In the genomic region with DNA sequence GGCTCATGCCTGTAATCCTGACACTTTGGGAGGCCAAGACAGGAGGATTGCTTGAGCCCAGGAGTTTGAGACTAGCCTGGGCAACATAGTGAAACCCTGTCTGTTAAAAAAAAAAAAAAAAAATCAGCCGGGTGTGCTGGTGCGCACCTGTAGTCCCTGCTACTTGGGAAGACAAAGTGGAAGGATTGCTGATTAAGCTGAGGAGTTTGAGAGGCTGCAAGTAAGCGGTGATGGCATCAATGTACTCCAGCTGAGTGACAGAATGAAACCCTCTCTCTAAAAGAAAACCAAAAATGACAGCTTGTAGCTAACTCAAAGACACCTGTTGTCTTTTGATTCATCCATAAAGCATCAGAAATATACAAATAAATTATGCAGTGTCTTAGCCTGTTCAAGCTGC, we compare ENCODE assay signal across 34 cellular contexts. TPM values are rescaled to one million over a fixed set of nuclear protein-coding genes. Genes with fewer than 3 reads are reported as not detected.
DNase-seq lines count a peak whose midpoint lies in the region; ATAC-seq and TF ChIP-seq lines count a peak whose summit lies in the region.
"Had no signal": no experiment of that assay in that cellular context is flagged by ENCODE, and none has a peak within 500 bp of the region (broad histone marks: within the 10 kb centered on the region; RNA-seq: fewer than 3 reads in every experiment).

No MANE protein-coding gene starts in this region.

- H3K36me3 Mint-ChIP-seq in activated CD8-positive, alpha-beta memory T cell treated with anti-CD3 and anti-CD28 coated beads, Interleukin-2, amount 10 ng/mL, durations not matched to agents 7 days and 5 days, result peaks cover 6% of the 10 kb centered on the region
- H3K36me3 Mint-ChIP-seq in stimulated activated memory B cell treated with anti-CD40 and anti-IgM and Interleukin-4, amounts not matched to agents 10 μg/mL and 1 μg/mL and 100 μg/mL, for 72 hours, result no peaks in the 10 kb centered on the region
- H3K36me3 Mint-ChIP-seq: CD4-positive, CD25-positive, alpha-beta regulatory T cell had no signal

- intact Hi-C loops in spleen (cut with DNase I; ENCODE audit: low total_unique reads), result no loop called here

- peak overlapping the region in 5 of 8 donors; percentile 29 to 56 (median 44) for H3K27ac ChIP-seq in spleen
- H3K27ac ChIP-seq: esophagus muscularis mucosa, HL-60, neural progenitor cell, parathyroid adenoma, right atrium auricular region, stomach, uterus had no signal

- no peak for TF ChIP-seq POLR2A in spleen (IDR thresholded peaks at IDR 0.05)

- H3K4me3 ChIP-seq in spleen, result no peak overlapping the region
- H3K4me3 ChIP-seq: esophagus muscularis mucosa, left lung, MG63, neural progenitor cell, right atrium auricular region, smooth muscle cell, stomach, uterus had no signal

- H3K4me1 ChIP-seq in spleen, result peaks cover 9 to 46% (median 42%) of the 10 kb centered on the region in 6 donors
- H3K4me1 ChIP-seq: parathyroid adenoma, uterus had no signal

- no peaks in the 10 kb centered on the region for H3K9me3 ChIP-seq in spleen
- H3K9me3 ChIP-seq: esophagus muscularis mucosa, left lung, MG63, right atrium auricular region, stomach, uterus had no signal

- peaks cover 2% of the 10 kb centered on the region for H3K9me3 Mint-ChIP-seq in activated CD8-positive, alpha-beta memory T cell treated with anti-CD3 and anti-CD28 coated beads, Interleukin-2, amount 10 ng/mL, durations not matched to agents 7 days and 5 days (ENCODE audit: low read depth)
- H3K9me3 Mint-ChIP-seq in stimulated activated memory B cell treated with anti-CD40 and anti-IgM and Interleukin-4, amounts not matched to agents 10 μg/mL and 1 μg/mL and 100 μg/mL, for 72 hours, result no peaks in the 10 kb centered on the region
- H3K9me3 Mint-ChIP-seq: activated T-cell treated with anti-CD3 and anti-CD28 coated beads, Interleukin-2, amount 50 U/mL, for 24 hours; CD4-positive, CD25-positive, alpha-beta regulatory T cell had no signal

- no peak for DNase-seq in activated CD8-positive, alpha-beta memory T cell treated with anti-CD3 and anti-CD28 coated beads, Interleukin-2, amount 10 ng/mL, durations not matched to agents 7 days and 5 days
- DNase-seq in activated CD8-positive, alpha-beta memory T cell treated with anti-CD3 and anti-CD28 coated beads, Interleukin-2, amount 50 U/mL, for 4 hours, result no peak
- DNase-seq in RPMI8226, result peak; percentile 65
- DNase-seq in spleen, result no peak
- no peak for DNase-seq in NCI-H2107 treated with DMSO at 0.1 percent for 48 hours (lab: John Stamatoyannopoulos, UW; ENCODE audit: unreplicated experiment)
- DNase-seq in NCI-H524 treated with DMSO at 0.1 percent for 48 hours (lab: John Stamatoyannopoulos, UW), result no peak
- DNase-seq: activated CD4-positive, alpha-beta T cell treated with anti-CD3 and anti-CD28 coated beads for 36 hours; activated T-cell treated with anti-CD3 and anti-CD28 coated beads, Interleukin-2, amount 50 U/mL, for 24 hours; CD4-positive, CD25-positive, alpha-beta regulatory T cell; central memory CD4-positive, alpha-beta T cell; foreskin fibroblast; GOT3; head of caudate nucleus; islet precursor cell; KBM-7; left lung; mesendoderm; MG63; NCI-H2029 treated with DMSO at 0.1 percent for 48 hours; NCI-H226; NCI-H69; SHP77; stimulated activated CD4-positive, alpha-beta T cell treated with anti-CD3 and anti-CD28 coated beads, Interleukin-1b, Interleukin-23, amount 100 ng/mL, for 48 hours; stomach; uterus had no signal

- TF ChIP-seq CTCF in spleen (IDR thresholded peaks at IDR 0.05 in 8 of 11, conservative IDR thresholded peaks at IDR 0.05 in 3 of 11), result no peak

- H3K4me1 Mint-ChIP-seq in activated CD8-positive, alpha-beta memory T cell treated with anti-CD3 and anti-CD28 coated beads, Interleukin-2, amount 10 ng/mL, durations not matched to agents 7 days and 5 days, result peaks cover 40% of the 10 kb centered on the region
- peaks cover 7% of the 10 kb centered on the region for H3K4me1 Mint-ChIP-seq in stimulated activated memory B cell treated with anti-CD40 and anti-IgM and Interleukin-4, amounts not matched to agents 10 μg/mL and 1 μg/mL and 100 μg/mL, for 72 hours

- H3K36me3 ChIP-seq in spleen, result no peaks in the 10 kb centered on the region
- H3K36me3 ChIP-seq: esophagus muscularis mucosa, left lung, neural progenitor cell, right atrium auricular region, stomach, uterus had no signal

- H3K27ac Mint-ChIP-seq in activated CD8-positive, alpha-beta memory T cell treated with anti-CD3 and anti-CD28 coated beads, Interleukin-2, amount 10 ng/mL, durations not matched to agents 7 days and 5 days, result peak overlapping the region; percentile 54
- no peak overlapping the region for H3K27ac Mint-ChIP-seq in stimulated activated memory B cell treated with anti-CD40 and anti-IgM and Interleukin-4, amounts not matched to agents 10 μg/mL and 1 μg/mL and 100 μg/mL, for 72 hours
- H3K27ac Mint-ChIP-seq: activated CD4-positive, alpha-beta T cell treated with anti-CD3 and anti-CD28 coated beads for 36 hours; activated T-cell treated with anti-CD3 and anti-CD28 coated beads, Interleukin-2, amount 50 U/mL, for 24 hours; CD4-positive, CD25-positive, alpha-beta regulatory T cell; neural progenitor cell had no signal

- no peaks in the 10 kb centered on the region for H3K27me3 Mint-ChIP-seq in activated CD8-positive, alpha-beta memory T cell treated with anti-CD3 and anti-CD28 coated beads, Interleukin-2, amount 10 ng/mL, durations not matched to agents 7 days and 5 days
- H3K27me3 Mint-ChIP-seq in stimulated activated memory B cell treated with anti-CD40 and anti-IgM and Interleukin-4, amounts not matched to agents 10 μg/mL and 1 μg/mL and 100 μg/mL, for 72 hours, result no peaks in the 10 kb centered on the region
- H3K27me3 Mint-ChIP-seq: activated CD4-positive, alpha-beta T cell treated with anti-CD3 and anti-CD28 coated beads for 36 hours; activated T-cell treated with anti-CD3 and anti-CD28 coated beads, Interleukin-2, amount 50 U/mL, for 24 hours; CD4-positive, CD25-positive, alpha-beta regulatory T cell had no signal

- WGBS in spleen, 5 donors, result 90 to 94% (median 91%) methylated on average over 3 of the region's 3 CpGs

- CTCF ChIA-PET in activated CD8-positive, alpha-beta memory T cell treated with anti-CD3 and anti-CD28 coated beads, Interleukin-2, amount 10 ng/mL, durations not matched to agents 7 days and 5 days (lab: Charles Lee), result interaction anchor here (1.1 to 1.2 kb wide), 2 partner anchors 12 to 29 kb away, joined by 3 to 6 read pairs; no protein-coding TSS in a partner anchor

- H3K27me3 ChIP-seq in spleen (replicated peaks in 1 of 7), result no peaks in the 10 kb centered on the region
- H3K27me3 ChIP-seq: esophagus muscularis mucosa, left lung, MG63, neural progenitor cell, right atrium auricular region, stomach, uterus had no signal

- no peak for ATAC-seq in activated CD8-positive, alpha-beta memory T cell treated with anti-CD3 and anti-CD28 coated beads, Interleukin-2, amount 10 ng/mL, durations not matched to agents 7 days and 5 days
- peak; percentile 18 for ATAC-seq in GM21717 (IDR thresholded peaks at IDR 0.05; ENCODE audit: unreplicated experiment)
- ATAC-seq in stimulated activated memory B cell treated with anti-CD40 and anti-IgM and Interleukin-4, amounts not matched to agents 10 μg/mL and 1 μg/mL and 100 μg/mL, for 72 hours, result no peak
- ATAC-seq: activated CD4-positive, alpha-beta T cell treated with anti-CD3 and anti-CD28 coated beads for 36 hours; left lung; Panc1 had no signal

- H3K4me3 Mint-ChIP-seq in activated CD8-positive, alpha-beta memory T cell treated with anti-CD3 and anti-CD28 coated beads, Interleukin-2, amount 10 ng/mL, durations not matched to agents 7 days and 5 days, result no peak overlapping the region
- no peak overlapping the region for H3K4me3 Mint-ChIP-seq in stimulated activated memory B cell treated with anti-CD40 and anti-IgM and Interleukin-4, amounts not matched to agents 10 μg/mL and 1 μg/mL and 100 μg/mL, for 72 hours
- H3K4me3 Mint-ChIP-seq: activated CD4-positive, alpha-beta T cell treated with anti-CD3 and anti-CD28 coated beads for 36 hours; activated T-cell treated with anti-CD3 and anti-CD28 coated beads, Interleukin-2, amount 50 U/mL, for 24 hours; CD4-positive, CD25-positive, alpha-beta regulatory T cell; neural progenitor cell had no signal

RNA-seq across cellular contexts. Expression of a gene that starts 31.8 kb away (rescaled TPM):
- under 1 TPM; 0.41 to 0.91 TPM for total RNA-seq in activated CD8-positive, alpha-beta memory T cell treated with anti-CD3 and anti-CD28 coated beads, Interleukin-2, amount 10 ng/mL, durations not matched to agents 7 days and 5 days
- 10 to 100 TPM; 18.4 to 67.7 (median 34.6) TPM for total RNA-seq in spleen
- polyA plus RNA-seq in spleen, result 1 to 10 TPM; 1.1 to 5.3 (median 2.3) TPM
- polyA plus RNA-seq: CD4-positive, CD25-positive, alpha-beta regulatory T cell had no signal

Comparison
In these comparisons a context has a peak if more than half of its experiments do, and no peak if none do; other contexts are left out.
1. RNA of a gene that starts 31.8 kb away (total RNA-seq): 18.4 to 67.7 TPM in spleen; 0.41 to 0.91 TPM in activated CD8-positive, alpha-beta memory T cell treated with anti-CD3 and anti-CD28 coated beads, Interleukin-2, amount 10 ng/mL, durations not matched to agents 7 days and 5 days; every median in the first group is over 10 times any median in the second.